Comparison of ENCODE assay signal across 17 cellular contexts in genomic region chr18:77037533-77037932, GRCh38.
"Had no signal": no experiment of that assay in that cellular context is flagged by ENCODE, and none has a peak within 500 bp of the region (broad histone marks: within the 10 kb centered on the region; RNA-seq: fewer than 3 reads in every experiment).

No MANE protein-coding gene starts in this region.

- ATAC-seq: foreskin keratinocyte; sciatic nerve; SK-N-SH treated with all-trans-retinoic acid at 6 μM for 48 hours; stimulated activated naive B cell treated with anti-CD40 and anti-IgM and Interleukin-4, amounts not matched to agents 10 μg/mL and 1 μg/mL and 100 μg/mL, for 72 hours had no signal

- H3K27ac Mint-ChIP-seq: activated B cell treated with CpG ODN at 0.5 μM for 24 hours; stimulated activated naive B cell treated with anti-CD40 and anti-IgM and Interleukin-4, amounts not matched to agents 10 μg/mL and 1 μg/mL and 100 μg/mL, for 72 hours; T-helper 1 cell treated with Interleukin-12 subunit alpha and Interleukin-12 subunit beta and Interleukin-4 antibody, amounts not matched to agents 30 μg/mL and 1 μg/mL, for 36 hours had no signal

- H3K27me3 Mint-ChIP-seq: activated B cell treated with CpG ODN at 0.5 μM for 24 hours; stimulated activated naive B cell treated with anti-CD40 and anti-IgM and Interleukin-4, amounts not matched to agents 10 μg/mL and 1 μg/mL and 100 μg/mL, for 72 hours had no signal

- DNase-seq: activated B cell treated with CpG ODN at 0.5 μM for 24 hours; activated CD4-positive, alpha-beta T cell treated with anti-CD3 and anti-CD28 coated beads, Interleukin-2, amount 50 U/mL, for 1 hour; activated T-cell treated with anti-CD3 and anti-CD28 coated beads, Interleukin-2, amount 50 U/mL, for 1 hour; amniotic stem cell; brain microvascular endothelial cell; foreskin keratinocyte; kidney; SHP77; spleen; stimulated activated CD4-positive, alpha-beta T cell treated with anti-CD3 and anti-CD28 coated beads, Interleukin-1b, Interleukin-23, amount 100 ng/mL, for 48 hours; stimulated activated naive B cell treated with anti-CD40 and anti-IgM and Interleukin-4, amounts not matched to agents 10 μg/mL and 1 μg/mL and 100 μg/mL, for 72 hours; upper lobe of right lung had no signal

- H3K27ac ChIP-seq: brain microvascular endothelial cell, esophagus muscularis mucosa, foreskin keratinocyte, spleen, suprapubic skin, upper lobe of right lung had no signal

- H3K9me3 Mint-ChIP-seq: activated B cell treated with CpG ODN at 0.5 μM for 24 hours had no signal

- H3K4me3 Mint-ChIP-seq: activated B cell treated with CpG ODN at 0.5 μM for 24 hours; stimulated activated naive B cell treated with anti-CD40 and anti-IgM and Interleukin-4, amounts not matched to agents 10 μg/mL and 1 μg/mL and 100 μg/mL, for 72 hours; T-helper 1 cell treated with Interleukin-12 subunit alpha and Interleukin-12 subunit beta and Interleukin-4 antibody, amounts not matched to agents 30 μg/mL and 1 μg/mL, for 36 hours had no signal
